Comparison of ENCODE assay signal across 14 cellular contexts in genomic region chr20:23612385-23612784, GRCh38. TPM values are rescaled to one million over a fixed set of nuclear protein-coding genes. Genes with fewer than 3 reads are reported as not detected.
A peak's percentile ranks its signal among the peaks of the same experiment; 100 is the strongest.
DNase-seq lines count a peak whose midpoint lies in the region; ATAC-seq lines count a peak whose summit lies in the region.
"Had no signal": no experiment of that assay in that cellular context is flagged by ENCODE, and none has a peak within 500 bp of the region (broad histone marks: within the 10 kb centered on the region; RNA-seq: fewer than 3 reads in every experiment).

No MANE protein-coding gene starts in this region.

- intact Hi-C loops in activated CD4-positive, alpha-beta T cell treated with anti-CD3 and anti-CD28 coated beads, Interleukin-2, amount 10 ng/mL, durations not matched to agents 24 days and 14 days (cut with micrococcal nuclease), result no loop called here
- intact Hi-C loops in sciatic nerve (cut with DNase I), result no loop called here

- no peaks in the 10 kb centered on the region for H3K9me3 Mint-ChIP-seq in activated CD4-positive, alpha-beta T cell treated with anti-CD3 and anti-CD28 coated beads, Interleukin-2, amount 10 ng/mL, durations not matched to agents 24 days and 14 days
- H3K9me3 Mint-ChIP-seq: H9 had no signal

- peak; percentile 1 for DNase-seq in activated CD4-positive, alpha-beta T cell treated with anti-CD3 and anti-CD28 coated beads, Interleukin-2, amount 10 ng/mL, durations not matched to agents 24 days and 14 days
- DNase-seq in activated CD4-positive, alpha-beta T cell treated with anti-CD3 and anti-CD28 coated beads for 48 hours, result no peak
- DNase-seq in globus pallidus (ENCODE audit: low spot score), result peak; percentile 61
- DNase-seq in sciatic nerve (ENCODE audit: low spot score), result no peak
- no peak for DNase-seq in NK-92 (lab: John Stamatoyannopoulos, UW; ENCODE audit: unreplicated experiment)
- no peak for DNase-seq in 8988T
- DNase-seq: AML-193; CD4-positive, CD25-positive, alpha-beta regulatory T cell; DMS 273 treated with DMSO at 0.1 percent for 48 hours; GOT3; H9 had no signal

- H3K36me3 Mint-ChIP-seq in activated CD4-positive, alpha-beta T cell treated with anti-CD3 and anti-CD28 coated beads, Interleukin-2, amount 10 ng/mL, durations not matched to agents 24 days and 14 days (ENCODE audit: low read depth), result no peaks in the 10 kb centered on the region
- H3K36me3 Mint-ChIP-seq: CD4-positive, CD25-positive, alpha-beta regulatory T cell had no signal

- no peaks in the 10 kb centered on the region for H3K4me1 Mint-ChIP-seq in activated CD4-positive, alpha-beta T cell treated with anti-CD3 and anti-CD28 coated beads, Interleukin-2, amount 10 ng/mL, durations not matched to agents 24 days and 14 days
- H3K4me1 Mint-ChIP-seq: CD4-positive, CD25-positive, alpha-beta regulatory T cell had no signal

- peaks cover 2% of the 10 kb centered on the region for H3K27me3 Mint-ChIP-seq in activated CD4-positive, alpha-beta T cell treated with anti-CD3 and anti-CD28 coated beads, Interleukin-2, amount 10 ng/mL, durations not matched to agents 24 days and 14 days
- H3K27me3 Mint-ChIP-seq: CD4-positive, CD25-positive, alpha-beta regulatory T cell had no signal

- ATAC-seq in sciatic nerve (peak; percentile 48), HG03045 (IDR thresholded peaks at IDR 0.05; ENCODE audit: unreplicated experiment) (no peak)
- ATAC-seq: HepG2 had no signal

- H3K4me3 Mint-ChIP-seq in activated CD4-positive, alpha-beta T cell treated with anti-CD3 and anti-CD28 coated beads, Interleukin-2, amount 10 ng/mL, durations not matched to agents 24 days and 14 days, result no peak overlapping the region
- H3K4me3 Mint-ChIP-seq: CD4-positive, CD25-positive, alpha-beta regulatory T cell; H9 had no signal

- H3K27ac Mint-ChIP-seq in activated CD4-positive, alpha-beta T cell treated with anti-CD3 and anti-CD28 coated beads, Interleukin-2, amount 10 ng/mL, durations not matched to agents 24 days and 14 days, result no peak overlapping the region
- H3K27ac Mint-ChIP-seq: CD4-positive, CD25-positive, alpha-beta regulatory T cell; H9 had no signal

RNA-seq across cellular contexts. Expression of gene CST9, which starts 6.7 kb away (rescaled TPM):
- not detected in 2 replicates for total RNA-seq in activated CD4-positive, alpha-beta T cell treated with anti-CD3 and anti-CD28 coated beads, Interleukin-2, amount 10 ng/mL, durations not matched to agents 24 days and 14 days
- not detected for total RNA-seq in sciatic nerve
- total RNA-seq: CD4-positive, CD25-positive, alpha-beta regulatory T cell; Daoy; H9 had no signal

RNA-seq across cellular contexts. Expression of gene CST3, which starts 25.4 kb away (rescaled TPM):
- total RNA-seq in activated CD4-positive, alpha-beta T cell treated with anti-CD3 and anti-CD28 coated beads, Interleukin-2, amount 10 ng/mL, durations not matched to agents 24 days and 14 days, result 0.72 and 0.95 TPM in 2 replicates
- total RNA-seq in sciatic nerve, result 731 TPM

RNA-seq across cellular contexts. Expression of gene CST9L, which starts 44.1 kb away (rescaled TPM):
- total RNA-seq in activated CD4-positive, alpha-beta T cell treated with anti-CD3 and anti-CD28 coated beads, Interleukin-2, amount 10 ng/mL, durations not matched to agents 24 days and 14 days, result not detected in 2 replicates
- total RNA-seq in sciatic nerve, result not detected
- total RNA-seq: CD4-positive, CD25-positive, alpha-beta regulatory T cell; Daoy; H9 had no signal

Comparison
In these comparisons a context has a peak if more than half of its experiments do, and no peak if none do; other contexts are left out.
1. DNase-seq: peak in activated CD4-positive, alpha-beta T cell treated with anti-CD3 and anti-CD28 coated beads, Interleukin-2, amount 10 ng/mL, durations not matched to agents 24 days and 14 days (single experiment) and globus pallidus (single experiment); none in activated CD4-positive, alpha-beta T cell treated with anti-CD3 and anti-CD28 coated beads for 48 hours (single experiment), sciatic nerve (single experiment), NK-92 (single experiment) and 8988T (single experiment).
2. RNA of gene CST3, which starts 25.4 kb away (total RNA-seq): 731 TPM in sciatic nerve (single experiment); 0.72 to 0.95 TPM in activated CD4-positive, alpha-beta T cell treated with anti-CD3 and anti-CD28 coated beads, Interleukin-2, amount 10 ng/mL, durations not matched to agents 24 days and 14 days; every median in the first group is over 100 times any median in the second.